Comparison of ENCODE assay signal across 9 cellular contexts in genomic region chr9:684950-685340, GRCh38.
DNase-seq lines count a peak whose midpoint lies in the region; ATAC-seq and TF ChIP-seq lines count a peak whose summit lies in the region.
"Had no signal": no experiment of that assay in that cellular context is flagged by ENCODE, and none has a peak within 500 bp of the region (broad histone marks: within the 10 kb centered on the region; RNA-seq: fewer than 3 reads in every experiment).

No MANE protein-coding gene starts in this region.

- no peaks in the 10 kb centered on the region for H4K20me1 ChIP-seq in GM23248 (ENCODE audit: insufficient read depth)

- CTCF ChIA-PET in naive thymus-derived CD4-positive, alpha-beta T cell (lab: Charles Lee), result no interaction called here

- peaks cover 0 to 12% (median 0%) of the 10 kb centered on the region in 5 donors for H3K36me3 Mint-ChIP-seq in naive thymus-derived CD4-positive, alpha-beta T cell

- H3K4me3 Mint-ChIP-seq in naive thymus-derived CD4-positive, alpha-beta T cell, result no peak overlapping the region

- peaks cover 43% of the 10 kb centered on the region for H3K4me1 ChIP-seq in GM23248 (ENCODE audit: insufficient read depth)
- H3K4me1 ChIP-seq in adrenal gland (replicated peaks in 1 of 2), result peaks cover 16 to 33% of the 10 kb centered on the region in 2 donors
- no peaks in the 10 kb centered on the region for H3K4me1 ChIP-seq in naive thymus-derived CD4-positive, alpha-beta T cell (ENCODE audit: control insufficient read depth in 2 of 2, insufficient read depth in 2 of 2, low read length in 2 of 2)

- H3K27me3 ChIP-seq in GM23248 (replicated peaks; ENCODE audit: insufficient read depth) (no peaks in the 10 kb centered on the region), adrenal gland (no peaks in the 10 kb centered on the region)
- H3K27me3 ChIP-seq in naive thymus-derived CD4-positive, alpha-beta T cell (ENCODE audit: control insufficient read depth in 2 of 2, insufficient read depth in 2 of 2, low read length in 2 of 2), result no peaks in the 10 kb centered on the region

- peaks cover 46% of the 10 kb centered on the region for H3F3A ChIP-seq in GM23248 (ENCODE audit: insufficient read depth)

- H3K9ac ChIP-seq in GM23248, result peak overlapping the region; percentile 88

- POLR2A ChIA-PET in naive thymus-derived CD4-positive, alpha-beta T cell (lab: Charles Lee), result no interaction called here

- peaks cover 0 to 2% (median 0%) of the 10 kb centered on the region in 7 donors for H3K4me1 Mint-ChIP-seq in naive thymus-derived CD4-positive, alpha-beta T cell

- in situ Hi-C loops in GM23248 (cut with MboI), result no loop called here

- peak; percentile 92 for DNase-seq in GM23248
- DNase-seq in adrenal gland, result no peak
- DNase-seq in fibroblast of villous mesenchyme (ENCODE audit: low read depth), result peak; percentile 78
- DNase-seq in skeletal muscle cell (ENCODE audit: low read depth), result peak; percentile 72
- DNase-seq in SW 1271 (lab: John Stamatoyannopoulos, UW), result no peak
- DNase-seq in NCI-H1105 treated with DMSO at 0.1 percent for 48 hours (lab: John Stamatoyannopoulos, UW), result no peak
- DNase-seq in NCI-H1417 treated with DMSO at 0.1 percent for 48 hours (lab: John Stamatoyannopoulos, UW), result no peak
- no peak for DNase-seq in naive thymus-derived CD4-positive, alpha-beta T cell
- DNase-seq: nucleus accumbens had no signal

- H3K9me2 ChIP-seq in GM23248 (ENCODE audit: insufficient read depth), result no peaks in the 10 kb centered on the region

- no peaks in the 10 kb centered on the region for H3K36me3 ChIP-seq in GM23248 (ENCODE audit: low read depth)
- H3K36me3 ChIP-seq in adrenal gland (replicated peaks in 1 of 2), result no peaks in the 10 kb centered on the region
- H3K36me3 ChIP-seq in naive thymus-derived CD4-positive, alpha-beta T cell (ENCODE audit: control insufficient read depth in 2 of 3, insufficient read depth in 3 of 3, low read length in 3 of 3), result peaks cover 0 to 4% (median 0%) of the 10 kb centered on the region in 3 experiments

- H3K9me3 ChIP-seq in GM23248 (ENCODE audit: low read depth) (no peaks in the 10 kb centered on the region), adrenal gland (replicated peaks in 1 of 3) (no peaks in the 10 kb centered on the region)
- H3K9me3 ChIP-seq in naive thymus-derived CD4-positive, alpha-beta T cell (ENCODE audit: control insufficient read depth in 2 of 3, low read length in 3 of 3), result no peaks in the 10 kb centered on the region

- H2AFZ ChIP-seq in GM23248, result peak overlapping the region; percentile 61

- peaks cover 0 to under 1% (median 0%) of the 10 kb centered on the region in 11 donors for H3K9me3 Mint-ChIP-seq in naive thymus-derived CD4-positive, alpha-beta T cell

- H3K27ac ChIP-seq in GM23248 (peak overlapping the region; percentile 96), adrenal gland (peak overlapping the region in 3 of 5 donors; percentile 31 to 75 (median 70))
- no peak overlapping the region for H3K27ac ChIP-seq in naive thymus-derived CD4-positive, alpha-beta T cell (ENCODE audit: low read depth, low read length)

- ATAC-seq in naive thymus-derived CD4-positive, alpha-beta T cell, result no peak

- intact Hi-C loops in adrenal gland (cut with DNase I), result no loop called here
- intact Hi-C loops in naive thymus-derived CD4-positive, alpha-beta T cell (cut with micrococcal nuclease), result no loop called here

- WGBS in GM23248 (ENCODE audit: low coverage in 1 of 2, low lambda C conversion rate in 2 of 2, missing lambda C conversion rate in 2 of 2), 2 experiments, result 0 to 1% methylated on average over 4 of the region's 4 CpGs
- 61 to 70% (median 61%) methylated on average over 4 of the region's 4 CpGs for WGBS in adrenal gland, 4 donors

- no peak for TF ChIP-seq POLR2A in adrenal gland (IDR thresholded peaks at IDR 0.05)

- H3K27ac Mint-ChIP-seq in naive thymus-derived CD4-positive, alpha-beta T cell, result peak overlapping the region in 1 of 9 donors; percentile 78

- peak overlapping the region; percentile 71 for H3K4me3 ChIP-seq in GM23248
- no peak overlapping the region for H3K4me3 ChIP-seq in adrenal gland
- peak overlapping the region; percentile 24 for H3K4me3 ChIP-seq in fibroblast of villous mesenchyme (ENCODE audit: low read depth, low read length)
- H3K4me3 ChIP-seq in skeletal muscle cell (ENCODE audit: low read depth, low read length), result peak overlapping the region; percentile 33
- no peak overlapping the region for H3K4me3 ChIP-seq in naive thymus-derived CD4-positive, alpha-beta T cell (ENCODE audit: low read length)

- no peak for TF ChIP-seq CTCF in adrenal gland (IDR thresholded peaks at IDR 0.05)
- TF ChIP-seq CTCF in fibroblast of villous mesenchyme (IDR thresholded peaks at IDR 0.05; ENCODE audit: insufficient read depth, low read depth, low read length), result no peak

- peaks cover 16% of the 10 kb centered on the region; the same call in 1 of the 2 replicates for H3K79me2 ChIP-seq in GM23248 (ENCODE audit: insufficient read depth)

- H3K4me2 ChIP-seq in GM23248 (ENCODE audit: unreplicated experiment), result peak overlapping the region; percentile 93

- H3K27me3 Mint-ChIP-seq in naive thymus-derived CD4-positive, alpha-beta T cell, result peaks cover 0 to 6% (median 0%) of the 10 kb centered on the region in 5 donors

Comparison
In these comparisons a context has a peak if more than half of its experiments do, and no peak if none do; other contexts are left out.
1. DNase-seq: peak in GM23248 (single experiment), fibroblast of villous mesenchyme (single experiment) and skeletal muscle cell (single experiment); none in adrenal gland (0 of 7), SW 1271 (0 of 2), NCI-H1105 treated with DMSO at 0.1 percent for 48 hours (single experiment), NCI-H1417 treated with DMSO at 0.1 percent for 48 hours (single experiment) and naive thymus-derived CD4-positive, alpha-beta T cell (0 of 9).
2. H3K4me3 ChIP-seq: peak in GM23248 (single experiment), fibroblast of villous mesenchyme (single experiment) and skeletal muscle cell (single experiment); none in adrenal gland (0 of 4) and naive thymus-derived CD4-positive, alpha-beta T cell (single experiment).